19 cellular contexts compared by ENCODE assay signal in the genomic region with DNA sequence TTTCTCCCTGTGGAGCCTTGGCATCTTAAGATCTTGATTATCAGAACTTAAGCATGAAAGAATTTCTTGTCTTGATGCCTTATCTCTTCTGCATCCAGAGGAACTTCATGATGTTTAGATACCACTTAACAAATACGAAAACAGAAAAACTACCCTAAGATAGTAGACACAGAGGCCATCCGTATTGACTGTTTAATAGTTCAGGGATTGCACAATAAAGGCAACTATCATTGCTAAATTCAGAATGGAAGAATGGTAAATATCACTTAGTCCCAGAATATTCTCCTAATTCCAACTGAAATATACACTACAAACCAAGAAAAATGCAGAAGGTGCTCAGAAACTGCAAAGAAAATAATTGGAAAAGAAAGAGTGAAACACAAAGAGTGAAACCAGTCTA.
A peak's percentile ranks its signal among the peaks of the same experiment; 100 is the strongest.
DNase-seq lines count a peak whose midpoint lies in the region; ATAC-seq, FAIRE-seq and TF ChIP-seq lines count a peak whose summit lies in the region.
"Had no signal": no experiment of that assay in that cellular context is flagged by ENCODE, and none has a peak within 500 bp of the region (broad histone marks: within the 10 kb centered on the region; RNA-seq: fewer than 3 reads in every experiment).

No MANE protein-coding gene starts in this region.

- no peak overlapping the region for H3K4me3 ChIP-seq in fibroblast of villous mesenchyme (ENCODE audit: low read depth, low read length)
- H3K4me3 ChIP-seq in liver (ENCODE audit: low read depth in 1 of 3, low read length in 3 of 3) = no peak overlapping the region
- no peak overlapping the region for H3K4me3 ChIP-seq in GM23248
- H3K4me3 ChIP-seq: BLaER1 treated with 17β-estradiol and CSF1 and Interleukin-3, amounts not matched to agents 10 nM and 100 nM; GM12878 had no signal

- no peak for FAIRE-seq in D721Med (lab: Jason Lieb, UNC)
- FAIRE-seq: GM12878 had no signal

- TF ChIP-seq RAD21 in Ishikawa (IDR thresholded peaks at IDR 0.05; ENCODE audit: low read depth) (no peak), liver (IDR thresholded peaks at IDR 0.05) (peak in 1 of 2 donors; percentile 6)

- H3K36me3 ChIP-seq in liver (ENCODE audit: control insufficient read depth in 4 of 4, insufficient read depth in 3 of 4, low read depth in 1 of 4, low read length in 3 of 4) = no peaks in the 10 kb centered on the region
- H3K36me3 ChIP-seq in GM23248 (ENCODE audit: low read depth) = no peaks in the 10 kb centered on the region
- H3K36me3 ChIP-seq: BLaER1 treated with 17β-estradiol and CSF1 and Interleukin-3, amounts not matched to agents 10 nM and 100 nM had no signal

- H3K9ac ChIP-seq in liver (ENCODE audit: low read depth in 1 of 2, low read length in 2 of 2) (no peak overlapping the region), GM23248 (no peak overlapping the region)
- H3K9ac ChIP-seq: BLaER1 treated with 17β-estradiol and CSF1 and Interleukin-3, amounts not matched to agents 10 nM and 100 nM had no signal

- no peaks in the 10 kb centered on the region for H3K79me2 ChIP-seq in GM23248 (ENCODE audit: insufficient read depth)

- H3K27ac ChIP-seq in liver (ENCODE audit: low read depth in 1 of 2, low read length in 2 of 2) (no peak overlapping the region), GM23248 (no peak overlapping the region)
- H3K27ac ChIP-seq: BLaER1 treated with 17β-estradiol and CSF1 and Interleukin-3, amounts not matched to agents 10 nM and 100 nM; HL-60 had no signal

- H3K4me2 ChIP-seq in GM23248 (ENCODE audit: unreplicated experiment) = no peak overlapping the region
- H3K4me2 ChIP-seq: BLaER1 treated with 17β-estradiol and CSF1 and Interleukin-3, amounts not matched to agents 10 nM and 100 nM had no signal

- H3K4me1 ChIP-seq in liver (ENCODE audit: control insufficient read depth in 4 of 4, insufficient read depth in 4 of 4, low read length in 3 of 4) = peaks cover 0 to 5% (median 0%) of the 10 kb centered on the region in 4 donors
- H3K4me1 ChIP-seq in GM23248 (ENCODE audit: insufficient read depth) = peaks cover 13% of the 10 kb centered on the region
- H3K4me1 ChIP-seq: BLaER1 treated with 17β-estradiol and CSF1 and Interleukin-3, amounts not matched to agents 10 nM and 100 nM had no signal

- ATAC-seq in GM19023 (IDR thresholded peaks at IDR 0.05; ENCODE audit: unreplicated experiment) = no peak
- ATAC-seq: CD8-positive, alpha-beta T cell; GM12878; HCT116 had no signal

- H3K9me3 ChIP-seq in liver (ENCODE audit: control insufficient read depth in 4 of 4, low read length in 3 of 4) = no peaks in the 10 kb centered on the region
- no peaks in the 10 kb centered on the region for H3K9me3 ChIP-seq in GM23248 (ENCODE audit: low read depth)
- H3K9me3 ChIP-seq: BLaER1 treated with 17β-estradiol and CSF1 and Interleukin-3, amounts not matched to agents 10 nM and 100 nM had no signal

- WGBS in liver = 32% methylated on average over 2 of the region's 2 CpGs
- 56 to 63% methylated on average over 2 of the region's 2 CpGs for WGBS in GM23248 (ENCODE audit: low coverage in 1 of 2, low lambda C conversion rate in 2 of 2, missing lambda C conversion rate in 2 of 2), 2 experiments

- TF ChIP-seq EP300 in Ishikawa (IDR thresholded peaks at IDR 0.05; ENCODE audit: borderline replicate concordance) = no peak

- no peak overlapping the region for H2AFZ ChIP-seq in GM23248

- DNase-seq in fibroblast of villous mesenchyme (ENCODE audit: low read depth) (peak; percentile 25), GM23248 (no peak), D721Med (ENCODE audit: insufficient read length, low spot score) (no peak)
- DNase-seq: Calu3; CD8-positive, alpha-beta T cell; DMS 273 treated with DMSO at 0.1 percent for 48 hours; DMS53; DND-41; EL; GOT3; H7; HFFc6 had no signal

- TF ChIP-seq CTCF in fibroblast of villous mesenchyme (IDR thresholded peaks at IDR 0.05; ENCODE audit: insufficient read depth, low read depth, low read length) (no peak), liver (IDR thresholded peaks at IDR 0.05; ENCODE audit: low read depth, low read length, missing input control) (no peak), D721Med (IDR thresholded peaks at IDR 0.05; ENCODE audit: insufficient read depth, missing control alignments) (no peak)

- H3K27me3 ChIP-seq in liver (ENCODE audit: control insufficient read depth in 4 of 4, insufficient read depth in 4 of 4, low read length in 3 of 4) (no peaks in the 10 kb centered on the region), GM23248 (replicated peaks; ENCODE audit: insufficient read depth) (no peaks in the 10 kb centered on the region)
- H3K27me3 ChIP-seq: BLaER1 treated with 17β-estradiol and CSF1 and Interleukin-3, amounts not matched to agents 10 nM and 100 nM had no signal

- H3F3A ChIP-seq in GM23248 (ENCODE audit: insufficient read depth) = peaks cover 6% of the 10 kb centered on the region; the same call in 1 of the 2 replicates

- in situ Hi-C loops in GM23248 (cut with MboI) = no loop called here

- no peaks in the 10 kb centered on the region for H3K9me2 ChIP-seq in GM23248 (ENCODE audit: insufficient read depth)

- no peaks in the 10 kb centered on the region for H4K20me1 ChIP-seq in GM23248 (ENCODE audit: insufficient read depth)
- H4K20me1 ChIP-seq: BLaER1 treated with 17β-estradiol and CSF1 and Interleukin-3, amounts not matched to agents 10 nM and 100 nM had no signal

TF ChIP-seq in Ishikawa, 13 proteins besides CTCF, POLR2A, EP300 and RAD21 (continues in another document):
- TF ChIP-seq EGR1 (IDR thresholded peaks at IDR 0.05) (no peak), USF1 (IDR thresholded peaks at IDR 0.05) (no peak), TEAD4 (IDR thresholded peaks at IDR 0.05) (no peak)
- TF ChIP-seq, protein P1, sequence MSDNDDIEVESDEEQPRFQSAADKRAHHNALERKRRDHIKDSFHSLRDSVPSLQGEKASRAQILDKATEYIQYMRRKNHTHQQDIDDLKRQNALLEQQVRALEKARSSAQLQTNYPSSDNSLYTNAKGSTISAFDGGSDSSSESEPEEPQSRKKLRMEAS (IDR thresholded peaks at IDR 0.05) = no peak

TF ChIP-seq in liver, 16 proteins besides CTCF, POLR2A, EP300 and RAD21:
- TF ChIP-seq FOXA2 (IDR thresholded peaks at IDR 0.05) (peak; percentile 75), HNF4G (IDR thresholded peaks at IDR 0.05) (no peak), YY1 (IDR thresholded peaks at IDR 0.05) (peak; percentile 60), HNF4A (conservative IDR thresholded peaks at IDR 0.05) (peak in 1 of 2 donors; percentile 54), REST (IDR thresholded peaks at IDR 0.05) (no peak), RXRA (IDR thresholded peaks at IDR 0.05) (peak in 1 of 2 donors; percentile 39)
- TF ChIP-seq, protein P1 (IDR thresholded peaks at IDR 0.05) = no peak
